Comparison of ENCODE assay signal across 27 cellular contexts in the genomic region with DNA sequence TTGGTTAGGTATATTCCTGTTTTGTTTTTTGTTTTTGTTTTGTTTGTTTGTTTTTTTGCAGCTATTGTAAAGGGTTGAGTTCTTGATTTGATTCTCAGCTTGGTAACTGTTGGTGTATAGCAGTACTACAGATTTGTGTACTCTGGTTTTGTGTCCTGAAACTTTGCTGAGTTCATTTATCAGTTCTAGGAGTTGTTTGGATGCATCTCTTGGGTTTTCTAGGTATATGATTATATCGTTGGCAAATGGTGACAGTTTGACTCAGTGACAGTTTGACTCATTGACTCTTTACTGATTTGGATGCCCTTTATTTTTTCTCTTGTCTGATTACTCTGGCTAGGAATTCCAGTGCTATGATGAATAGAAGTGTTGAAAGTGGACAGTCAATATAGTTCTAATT. TPM values are rescaled to one million over a fixed set of nuclear protein-coding genes. Genes with fewer than 3 reads are reported as not detected.
A peak's percentile ranks its signal among the peaks of the same experiment; 100 is the strongest.
DNase-seq lines count a peak whose midpoint lies in the region; ATAC-seq, FAIRE-seq and TF ChIP-seq lines count a peak whose summit lies in the region.
"Had no signal": no experiment of that assay in that cellular context is flagged by ENCODE, and none has a peak within 500 bp of the region (broad histone marks: within the 10 kb centered on the region; RNA-seq: fewer than 3 reads in every experiment).

No MANE protein-coding gene starts in this region.

- no peaks in the 10 kb centered on the region for H4K20me1 ChIP-seq in HepG2 (ENCODE audit: insufficient read depth, low read length)
- H4K20me1 ChIP-seq in osteoblast (ENCODE audit: insufficient read depth, low read length): no peaks in the 10 kb centered on the region

- peaks cover 10% of the 10 kb centered on the region for H3K4me1 Mint-ChIP-seq in activated T-cell treated with anti-CD3 and anti-CD28 coated beads, Interleukin-2, amount 50 U/mL, for 72 hours (ENCODE audit: low read depth)
- H3K4me1 Mint-ChIP-seq in activated CD4-positive, alpha-beta memory T cell treated with anti-CD3 and anti-CD28 coated beads for 36 hours (ENCODE audit: low read depth): peaks cover 8% of the 10 kb centered on the region
- H3K4me1 Mint-ChIP-seq: B cell, GM23338 had no signal

- no peak for TF ChIP-seq POLR2A in H54 (IDR thresholded peaks at IDR 0.05; ENCODE audit: low read depth, low read length)
- TF ChIP-seq POLR2A in HepG2 (IDR thresholded peaks at IDR 0.05; ENCODE audit: insufficient read depth in 1 of 2, low read depth in 2 of 2, low read length in 2 of 2): no peak

- H3K36me3 Mint-ChIP-seq in activated T-cell treated with anti-CD3 and anti-CD28 coated beads, Interleukin-2, amount 50 U/mL, for 72 hours (ENCODE audit: insufficient read depth in 2 of 2): no peaks in the 10 kb centered on the region
- H3K36me3 Mint-ChIP-seq in activated CD4-positive, alpha-beta memory T cell treated with anti-CD3 and anti-CD28 coated beads for 36 hours: peaks cover 4% of the 10 kb centered on the region

- H3K27me3 Mint-ChIP-seq in activated T-cell treated with anti-CD3 and anti-CD28 coated beads, Interleukin-2, amount 50 U/mL, for 72 hours (ENCODE audit: low read depth): no peaks in the 10 kb centered on the region
- H3K27me3 Mint-ChIP-seq in activated CD4-positive, alpha-beta memory T cell treated with anti-CD3 and anti-CD28 coated beads for 36 hours: no peaks in the 10 kb centered on the region
- H3K27me3 Mint-ChIP-seq: B cell had no signal

- peak; percentile 15 for FAIRE-seq in H54 (lab: Jason Lieb, UNC)
- no peak for FAIRE-seq in HepG2 (lab: Jason Lieb, UNC)
- FAIRE-seq: GM12891, HTR-8/SVneo had no signal

- H3K4me2 ChIP-seq in HepG2 (ENCODE audit: low read depth, low read length): no peak overlapping the region
- H3K4me2 ChIP-seq in osteoblast (ENCODE audit: insufficient read depth, low read length): no peak overlapping the region
- H3K4me2 ChIP-seq: GM23338, PC-9 had no signal

- H3K4me3 ChIP-seq in fibroblast of mammary gland (ENCODE audit: control insufficient read depth, low read depth, low read length) (no peak overlapping the region), HepG2 (replicated peaks in 1 of 3; ENCODE audit: insufficient read depth in 1 of 3, low read depth in 2 of 3, low read length in 3 of 3) (no peak overlapping the region), osteoblast (ENCODE audit: insufficient read depth, low read length) (no peak overlapping the region)
- H3K4me3 ChIP-seq: GM23338, HAP-1, PC-9, SJCRH30 had no signal

- H3K79me2 ChIP-seq in HepG2 (ENCODE audit: insufficient read depth, low read length): no peaks in the 10 kb centered on the region
- no peaks in the 10 kb centered on the region for H3K79me2 ChIP-seq in osteoblast (ENCODE audit: insufficient read depth, low read length)

- H3K9ac ChIP-seq in HepG2 (ENCODE audit: insufficient read depth, low read depth, low read length): no peak overlapping the region

- in situ Hi-C loops in HepG2 (cut with HindIII; ENCODE audit: extremely low pct_ligation_motif_present, low pct_unique_long_range_greater_than_20kb): no loop called here

- H3K27ac Mint-ChIP-seq in activated T-cell treated with anti-CD3 and anti-CD28 coated beads, Interleukin-2, amount 50 U/mL, for 72 hours: no peak overlapping the region
- H3K27ac Mint-ChIP-seq in activated CD4-positive, alpha-beta memory T cell treated with anti-CD3 and anti-CD28 coated beads for 36 hours: peak overlapping the region; percentile 11
- H3K27ac Mint-ChIP-seq: B cell; CD8-positive, alpha-beta T cell; GM23338 had no signal

- CTCF ChIA-PET in activated CD4-positive, alpha-beta memory T cell treated with anti-CD3 and anti-CD28 coated beads for 36 hours (lab: Charles Lee): interaction anchor here (1.3 kb wide), 1 partner anchor 74 kb away, joined by 3 read pairs; no protein-coding TSS in a partner anchor
- CTCF ChIA-PET in HepG2 (lab: Yijun Ruan, JAX; ENCODE audit: low intra/inter-chr PET ratio, low total read pairs): no interaction called here

- H3K9me3 Mint-ChIP-seq in activated T-cell treated with anti-CD3 and anti-CD28 coated beads, Interleukin-2, amount 50 U/mL, for 72 hours: no peaks in the 10 kb centered on the region
- no peaks in the 10 kb centered on the region for H3K9me3 Mint-ChIP-seq in activated CD4-positive, alpha-beta memory T cell treated with anti-CD3 and anti-CD28 coated beads for 36 hours
- H3K9me3 Mint-ChIP-seq: CD8-positive, alpha-beta T cell; GM23338 had no signal

- H2AFZ ChIP-seq in HepG2 (ENCODE audit: low read length): no peak overlapping the region
- no peak overlapping the region for H2AFZ ChIP-seq in osteoblast (ENCODE audit: low read length)
- H2AFZ ChIP-seq: GM23338, PC-9 had no signal

- peak overlapping the region in 1 of 2 donors; percentile 3 for H3K4me3 Mint-ChIP-seq in activated T-cell treated with anti-CD3 and anti-CD28 coated beads, Interleukin-2, amount 50 U/mL, for 72 hours
- H3K4me3 Mint-ChIP-seq in activated CD4-positive, alpha-beta memory T cell treated with anti-CD3 and anti-CD28 coated beads for 36 hours: no peak overlapping the region
- H3K4me3 Mint-ChIP-seq: B cell; CD8-positive, alpha-beta T cell; GM23338 had no signal

- H3K27ac ChIP-seq in HepG2 (ENCODE audit: extremely low read length, insufficient read depth, low read length) (no peak overlapping the region), osteoblast (ENCODE audit: low read depth, low read length) (no peak overlapping the region)
- H3K27ac ChIP-seq: C4-2B, PC-9, SJCRH30 had no signal

- H3K27me3 ChIP-seq in HepG2 (ENCODE audit: control insufficient read depth in 1 of 2, insufficient read depth in 2 of 2, low read length in 2 of 2) (no peaks in the 10 kb centered on the region), osteoblast (ENCODE audit: insufficient read depth, low read length) (no peaks in the 10 kb centered on the region)
- H3K27me3 ChIP-seq: SJCRH30 had no signal

- H3K36me3 ChIP-seq in HepG2 (replicated peaks in 1 of 2; ENCODE audit: control insufficient read depth in 1 of 2, insufficient read depth in 2 of 2, low read length in 2 of 2) (no peaks in the 10 kb centered on the region), osteoblast (ENCODE audit: insufficient read depth, low read length) (no peaks in the 10 kb centered on the region)
- H3K36me3 ChIP-seq: HAP-1, SJCRH30 had no signal

- DNase-seq in activated T-cell treated with anti-CD3 and anti-CD28 coated beads, Interleukin-2, amount 50 U/mL, for 72 hours: peak in 1 of 2 donors; percentile 14
- DNase-seq in activated T-cell treated with anti-CD3 and anti-CD28 coated beads, Interleukin-2, amount 50 U/mL, for 48 hours: no peak
- DNase-seq in H54 (ENCODE audit: insufficient read length, low spot score) (no peak), fibroblast of mammary gland (ENCODE audit: low read depth) (peak; percentile 3), HepG2 (ENCODE audit: low spot score) (no peak), osteoblast (ENCODE audit: insufficient read length, low spot score, missing footprints) (no peak)
- no peak for DNase-seq in activated CD4-positive, alpha-beta memory T cell treated with anti-CD3 and anti-CD28 coated beads for 36 hours
- DNase-seq: Calu3; CD8-positive, alpha-beta T cell; DMS79 treated with DMSO at 0.1 percent for 48 hours; GF-D8; KG1; MM.1S; NCI-H1048; NCI-H1417; NCI-H1694; NCI-H2029 treated with DMSO at 0.1 percent for 48 hours; NCI-H446 treated with DMSO at 0.1 percent for 48 hours; PC-9; SJCRH30 had no signal

- POLR2A ChIA-PET in activated CD4-positive, alpha-beta memory T cell treated with anti-CD3 and anti-CD28 coated beads for 36 hours (lab: Charles Lee): no interaction called here
- POLR2A ChIA-PET in HepG2 (lab: Yijun Ruan, JAX): no interaction called here

- TF ChIP-seq EP300 in HepG2 (IDR thresholded peaks at IDR 0.05; ENCODE audit: low read depth in 2 of 2, low read length in 2 of 2) (no peak), HepG2 (CRISPR knock-in tag; IDR thresholded peaks at IDR 0.05; ENCODE audit: borderline replicate concordance) (no peak)

- intact Hi-C loops in activated CD4-positive, alpha-beta memory T cell treated with anti-CD3 and anti-CD28 coated beads for 36 hours (cut with micrococcal nuclease): loop anchor here (2.0 to 5.0 kb wide), 2 partner anchors 54 to 386 kb away; a partner anchor contains a TSS
- intact Hi-C loops in HepG2 (cut with micrococcal nuclease; ENCODE audit: unreplicated experiment): no loop called here

- TF ChIP-seq CTCF in fibroblast of mammary gland (conservative IDR thresholded peaks at IDR 0.05; ENCODE audit: control insufficient read depth, insufficient read depth, low read depth, low read length) (no peak), HepG2 (CRISPR knock-in tag; IDR thresholded peaks at IDR 0.05) (no peak), osteoblast (IDR thresholded peaks at IDR 0.05; ENCODE audit: extremely low read depth, low read depth, low read length) (no peak)

- BruUV-seq in HepG2 (replicated peaks; lab: Mats Ljungman, UMichigan): no TSS peak

- no peak for TF ChIP-seq RAD21 in HepG2 (CRISPR knock-in tag; IDR thresholded peaks at IDR 0.05)

- ATAC-seq in activated T-cell treated with anti-CD3 and anti-CD28 coated beads, Interleukin-2, amount 50 U/mL, for 72 hours (replicated peaks in 1 of 2): peak; percentile 78 to 96
- no peak for ATAC-seq in HepG2
- ATAC-seq: CD8-positive, alpha-beta T cell; GM23338; Right ventricle myocardium inferior had no signal

- no peaks in the 10 kb centered on the region for H3K4me1 ChIP-seq in HepG2 (ENCODE audit: insufficient read depth, low read length)
- H3K4me1 ChIP-seq in osteoblast (ENCODE audit: insufficient read depth, low read length): no peaks in the 10 kb centered on the region
- H3K4me1 ChIP-seq: HAP-1, SJCRH30 had no signal

- H3K9me3 ChIP-seq in HepG2 (ENCODE audit: low read length): no peaks in the 10 kb centered on the region
- no peaks in the 10 kb centered on the region for H3K9me3 ChIP-seq in osteoblast (ENCODE audit: low read depth, low read length)
- H3K9me3 ChIP-seq: HAP-1, SJCRH30 had no signal

- 0% methylated on average over 1 of the region's 1 CpG for WGBS in HepG2 (ENCODE audit: low lambda C conversion rate)

RNA-seq across cellular contexts. Expression of a gene that starts 53.7 kb away (rescaled TPM):
- 1 to 10 TPM; 5.5 to 5.7 TPM for total RNA-seq in activated T-cell treated with anti-CD3 and anti-CD28 coated beads, Interleukin-2, amount 50 U/mL, for 72 hours
- 1 to 10 TPM; 3.0 to 3.1 TPM for total RNA-seq in activated CD4-positive, alpha-beta memory T cell treated with anti-CD3 and anti-CD28 coated beads for 36 hours
- total RNA-seq in HepG2 (2016; rRNA removed; fragmentation: Illumina TruSeq; extraction: Trizol): 2.0 and 2.2 TPM in 2 replicates
- total RNA-seq in HepG2 (2016; cell fraction: cytosol; rRNA removed; fragmentation: Illumina TruSeq; extraction: Trizol; ENCODE audit: low read depth): 13.5 and 14.5 TPM in 2 replicates
- total RNA-seq in HepG2 (2016; cell fraction: insoluble cytoplasmic fraction; rRNA removed; fragmentation: Illumina TruSeq; extraction: Trizol): 1.7 and 2.3 TPM in 2 replicates
- total RNA-seq in HepG2 (2016; cell fraction: membrane; rRNA removed; fragmentation: Illumina TruSeq; extraction: Trizol): 7.8 and 9.4 TPM in 2 replicates
- total RNA-seq in HepG2 (2016; cell fraction: nucleus; rRNA removed; fragmentation: Illumina TruSeq; extraction: Trizol): 2.2 and 2.3 TPM in 2 replicates
- polyA plus RNA-seq in HepG2 (2011; rRNA removed): 0.45 and 0.57 TPM in 2 replicates
- 0.24 and 0.33 TPM in 2 replicates for polyA plus RNA-seq in HepG2 (2011; cell fraction: cytosol; rRNA removed)
- polyA plus RNA-seq in HepG2 (2011; cell fraction: nucleus; rRNA removed): 0.34 and 0.47 TPM in 2 replicates
- 0.60 and 0.76 TPM in 2 replicates for polyA plus RNA-seq in HepG2 (2012)
- 0.14 and 0.24 TPM in 2 replicates for polyA plus RNA-seq in HepG2 (2016; cell fraction: cytosol; fragmentation: Illumina TruSeq; extraction: Trizol; ENCODE audit: low read depth)
- 1.5 and 2.1 TPM in 2 replicates for polyA plus RNA-seq in HepG2 (2016; cell fraction: insoluble cytoplasmic fraction; fragmentation: Illumina TruSeq; extraction: Trizol; ENCODE audit: low read depth)
- polyA plus RNA-seq in HepG2 (2016; cell fraction: membrane; fragmentation: Illumina TruSeq; extraction: Trizol; ENCODE audit: low read depth): 0.31 and 0.42 TPM in 2 replicates
- 1.4 and 1.7 TPM in 2 replicates for polyA plus RNA-seq in HepG2 (2016; cell fraction: nucleus; fragmentation: Illumina TruSeq; extraction: Trizol; ENCODE audit: insufficient read depth, low read depth)
- polyA minus RNA-seq in HepG2 (2011; rRNA and poly(A)+ RNA removed; ENCODE audit: low replicate concordance): 0.05 and 0.44 TPM in 2 replicates
- polyA minus RNA-seq in HepG2 (2011; cell fraction: cytosol; rRNA and poly(A)+ RNA removed): 0.79 and 2.0 TPM in 2 replicates
- polyA minus RNA-seq in HepG2 (2011; cell fraction: nucleus; rRNA and poly(A)+ RNA removed): 3.0 and 4.1 TPM in 2 replicates
- total RNA-seq in osteoblast: 10.0 and 10.5 TPM in 2 replicates

RNA-seq across cellular contexts. Expression of a gene that starts 53.9 kb away (rescaled TPM):
- total RNA-seq in activated T-cell treated with anti-CD3 and anti-CD28 coated beads, Interleukin-2, amount 50 U/mL, for 72 hours: 1 to 10 TPM; 3.2 to 3.7 TPM
- total RNA-seq in activated CD4-positive, alpha-beta memory T cell treated with anti-CD3 and anti-CD28 coated beads for 36 hours: 1 to 10 TPM; 2.3 to 2.6 TPM
- 0.42 and 0.59 TPM in 2 replicates for total RNA-seq in HepG2 (2016; rRNA removed; fragmentation: Illumina TruSeq; extraction: Trizol)
- total RNA-seq in HepG2 (2016; cell fraction: cytosol; rRNA removed; fragmentation: Illumina TruSeq; extraction: Trizol; ENCODE audit: low read depth): 0.18 and 0.20 TPM in 2 replicates
- 0.41 and 0.59 TPM in 2 replicates for total RNA-seq in HepG2 (2016; cell fraction: insoluble cytoplasmic fraction; rRNA removed; fragmentation: Illumina TruSeq; extraction: Trizol)
- total RNA-seq in HepG2 (2016; cell fraction: membrane; rRNA removed; fragmentation: Illumina TruSeq; extraction: Trizol): 0.41 and 0.56 TPM in 2 replicates
- total RNA-seq in HepG2 (2016; cell fraction: nucleus; rRNA removed; fragmentation: Illumina TruSeq; extraction: Trizol): 0.56 and 0.69 TPM in 2 replicates
- 0.86 and 1.1 TPM in 2 replicates for polyA plus RNA-seq in HepG2 (2011; rRNA removed)
- 0.32 and 0.64 TPM in 2 replicates for polyA plus RNA-seq in HepG2 (2011; cell fraction: cytosol; rRNA removed)
- 0.53 and 0.93 TPM in 2 replicates for polyA plus RNA-seq in HepG2 (2011; cell fraction: nucleus; rRNA removed)
- polyA plus RNA-seq in HepG2 (2012): 0.45 and 0.62 TPM in 2 replicates
- 0.22 and 0.27 TPM in 2 replicates for polyA plus RNA-seq in HepG2 (2016; cell fraction: cytosol; fragmentation: Illumina TruSeq; extraction: Trizol; ENCODE audit: low read depth)
- 0.68 and 0.71 TPM in 2 replicates for polyA plus RNA-seq in HepG2 (2016; cell fraction: insoluble cytoplasmic fraction; fragmentation: Illumina TruSeq; extraction: Trizol; ENCODE audit: low read depth)
- 0.33 and 0.52 TPM in 2 replicates for polyA plus RNA-seq in HepG2 (2016; cell fraction: membrane; fragmentation: Illumina TruSeq; extraction: Trizol; ENCODE audit: low read depth)
- polyA plus RNA-seq in HepG2 (2016; cell fraction: nucleus; fragmentation: Illumina TruSeq; extraction: Trizol; ENCODE audit: insufficient read depth, low read depth): 1.5 and 1.6 TPM in 2 replicates
- polyA minus RNA-seq in HepG2 (2011; rRNA and poly(A)+ RNA removed; ENCODE audit: low replicate concordance): 0.28 and 0.68 TPM in 2 replicates
- polyA minus RNA-seq in HepG2 (2011; cell fraction: cytosol; rRNA and poly(A)+ RNA removed): 0.44 and 0.49 TPM in 2 replicates
- 1.5 and 1.6 TPM in 2 replicates for polyA minus RNA-seq in HepG2 (2011; cell fraction: nucleus; rRNA and poly(A)+ RNA removed)
- total RNA-seq in osteoblast: 0.72 and 0.88 TPM in 2 replicates
